26 cellular contexts compared by ENCODE assay signal in the genomic region with DNA sequence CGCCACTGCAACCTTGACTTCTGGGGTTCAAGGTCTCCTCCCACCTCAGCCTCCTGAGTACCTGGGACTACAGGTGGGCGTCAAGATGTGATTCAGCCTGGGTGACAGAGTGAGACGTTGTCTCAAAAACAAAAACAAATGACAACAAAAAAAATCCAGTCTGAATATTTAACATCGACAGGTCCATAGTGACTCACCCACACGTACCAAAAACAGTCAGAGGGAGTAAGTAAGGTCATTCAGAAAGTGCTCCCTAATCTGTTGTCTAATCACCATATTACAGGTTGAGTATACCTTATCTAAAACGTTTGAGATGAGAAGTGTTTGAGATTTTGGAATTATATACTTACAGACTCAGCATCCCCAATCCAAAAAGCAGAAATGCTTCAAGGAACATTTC.
"Had no signal": no experiment of that assay in that cellular context is flagged by ENCODE, and none has a peak within 500 bp of the region (broad histone marks: within the 10 kb centered on the region; RNA-seq: fewer than 3 reads in every experiment).

No MANE protein-coding gene starts in this region.

- H3K27me3 ChIP-seq: gastrocnemius medialis, ovary, sigmoid colon, suprapubic skin, transverse colon, upper lobe of right lung, uterus had no signal

- FAIRE-seq: endometrium, keratinocyte had no signal

- H3K27ac Mint-ChIP-seq: effector memory CD8-positive, alpha-beta T cell; memory B cell; natural killer cell; stimulated activated memory B cell treated with anti-CD40 and anti-IgM and Interleukin-4, amounts not matched to agents 10 μg/mL and 1 μg/mL and 100 μg/mL, for 72 hours; stimulated activated naive CD8-positive, alpha-beta T cell treated with anti-CD3 and anti-CD28 coated beads, Interleukin-15, Interleukin-2, amounts not matched to agents 100 ng/mL and 50 ng/mL, for 24 hours had no signal

- H3K4me1 Mint-ChIP-seq: natural killer cell; stimulated activated memory B cell treated with anti-CD40 and anti-IgM and Interleukin-4, amounts not matched to agents 10 μg/mL and 1 μg/mL and 100 μg/mL, for 72 hours had no signal

- H3K27me3 Mint-ChIP-seq: effector memory CD8-positive, alpha-beta T cell; memory B cell; stimulated activated memory B cell treated with anti-CD40 and anti-IgM and Interleukin-4, amounts not matched to agents 10 μg/mL and 1 μg/mL and 100 μg/mL, for 72 hours; stimulated activated naive CD8-positive, alpha-beta T cell treated with anti-CD3 and anti-CD28 coated beads, Interleukin-15, Interleukin-2, amounts not matched to agents 100 ng/mL and 50 ng/mL, for 24 hours had no signal

- H3K36me3 ChIP-seq: ovary, uterus had no signal

- H3K9me3 Mint-ChIP-seq: effector memory CD8-positive, alpha-beta T cell; memory B cell; natural killer cell; stimulated activated memory B cell treated with anti-CD40 and anti-IgM and Interleukin-4, amounts not matched to agents 10 μg/mL and 1 μg/mL and 100 μg/mL, for 72 hours; stimulated activated naive CD8-positive, alpha-beta T cell treated with anti-CD3 and anti-CD28 coated beads, Interleukin-15, Interleukin-2, amounts not matched to agents 100 ng/mL and 50 ng/mL, for 24 hours had no signal

- H3K9me3 ChIP-seq: gastrocnemius medialis, ovary, psoas muscle, sigmoid colon, suprapubic skin, transverse colon, upper lobe of right lung, uterus had no signal

- H3K4me1 ChIP-seq: gastrocnemius medialis, psoas muscle, sigmoid colon, suprapubic skin, transverse colon, upper lobe of right lung, uterus had no signal

- H3K4me3 Mint-ChIP-seq: effector memory CD8-positive, alpha-beta T cell; memory B cell; natural killer cell; stimulated activated memory B cell treated with anti-CD40 and anti-IgM and Interleukin-4, amounts not matched to agents 10 μg/mL and 1 μg/mL and 100 μg/mL, for 72 hours; stimulated activated naive CD8-positive, alpha-beta T cell treated with anti-CD3 and anti-CD28 coated beads, Interleukin-15, Interleukin-2, amounts not matched to agents 100 ng/mL and 50 ng/mL, for 24 hours had no signal

- H3K27ac ChIP-seq: epithelial cell of prostate, gastrocnemius medialis, ovary, psoas muscle, sigmoid colon, suprapubic skin, transverse colon, upper lobe of right lung, uterus had no signal

- ATAC-seq: effector memory CD8-positive, alpha-beta T cell; esophagus mucosa; gastrocnemius medialis; left ventricle myocardium superior; natural killer cell; psoas muscle; right cardiac atrium; stimulated activated memory B cell treated with anti-CD40 and anti-IgM and Interleukin-4, amounts not matched to agents 10 μg/mL and 1 μg/mL and 100 μg/mL, for 72 hours; upper lobe of right lung had no signal

- H3K4me3 ChIP-seq: gastrocnemius medialis, lung, ovary, psoas muscle, sigmoid colon, suprapubic skin, transverse colon, upper lobe of right lung, uterus had no signal

- DNase-seq: cortex of kidney; effector memory CD8-positive, alpha-beta T cell; foreskin fibroblast; gastrocnemius medialis; head of caudate nucleus; left ventricle myocardium superior; natural killer cell; occipital lobe; ovary; posterior cingulate gyrus; psoas muscle; right cardiac atrium; sigmoid colon; stimulated activated CD4-positive, alpha-beta T cell treated with anti-CD3 and anti-CD28 coated beads, Interleukin-4, amount 100 ng/mL, for 1 hour; transverse colon; upper lobe of right lung; uterus had no signal
